ENCODE assay signal across 11 cellular contexts in the genomic region with DNA sequence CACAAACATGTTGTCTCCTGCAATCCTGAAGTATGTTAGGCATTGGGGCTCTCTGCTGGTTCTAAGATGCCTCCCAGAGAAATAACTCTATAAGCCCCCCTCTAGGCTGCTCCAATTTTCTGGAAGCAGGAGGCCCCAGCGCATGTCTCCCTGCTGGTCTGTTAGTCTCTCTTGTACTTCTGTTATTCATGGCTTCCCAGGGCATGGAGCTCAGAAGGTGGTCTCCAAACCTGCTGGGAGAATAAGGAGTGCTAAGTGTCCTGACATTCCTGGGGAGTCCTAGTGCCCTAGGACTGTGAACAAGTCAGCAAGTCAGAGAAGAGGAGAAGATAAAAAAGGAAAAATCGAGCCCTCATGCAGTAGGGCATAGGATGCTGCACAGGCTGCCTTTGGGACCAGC.
A peak's percentile ranks its signal among the peaks of the same experiment; 100 is the strongest.
DNase-seq lines count a peak whose midpoint lies in the region; ATAC-seq and TF ChIP-seq lines count a peak whose summit lies in the region.
"Had no signal": no experiment of that assay in that cellular context is flagged by ENCODE, and none has a peak within 500 bp of the region (broad histone marks: within the 10 kb centered on the region; RNA-seq: fewer than 3 reads in every experiment).

No MANE protein-coding gene starts in this region.

- H3K4ac ChIP-seq in mesendoderm (ENCODE audit: low read depth, low read length), result peak overlapping the region; percentile 8

- H3K4me3 Mint-ChIP-seq in effector memory CD8-positive, alpha-beta T cell, result no peak overlapping the region
- H3K4me3 Mint-ChIP-seq: CD4-positive, alpha-beta T cell had no signal

- H3K9me3 ChIP-seq in A673 (ENCODE audit: low read depth, low read length, poor library complexity, severe bottlenecking), result no peaks in the 10 kb centered on the region
- no peaks in the 10 kb centered on the region for H3K9me3 ChIP-seq in HUES6 (ENCODE audit: control insufficient read depth, insufficient read depth, low read depth, low read length)
- H3K9me3 ChIP-seq: SJSA1 had no signal

- TF ChIP-seq CTCF in A673 (conservative IDR thresholded peaks at IDR 0.05; ENCODE audit: low read depth, low read length), result no peak

- H3K4me1 Mint-ChIP-seq in effector memory CD8-positive, alpha-beta T cell (ENCODE audit: low read depth in 2 of 2), result peaks cover 7 to 10% of the 10 kb centered on the region in 2 donors

- DNase-seq in A673 (ENCODE audit: low spot score), result no peak
- no peak for DNase-seq in effector memory CD8-positive, alpha-beta T cell
- no peak for DNase-seq in mesendoderm
- no peak for DNase-seq in SKM-1 (lab: John Stamatoyannopoulos, UW; ENCODE audit: unreplicated experiment)

- no peaks in the 10 kb centered on the region for H3K27me3 Mint-ChIP-seq in effector memory CD8-positive, alpha-beta T cell
- H3K27me3 Mint-ChIP-seq: CD4-positive, alpha-beta T cell had no signal

- intact Hi-C loops in A673 (cut with micrococcal nuclease; ENCODE audit: unreplicated experiment), result loop anchor here (1.0 to 10.0 kb wide), 6 partner anchors 41 to 501 kb away; a partner anchor contains a TSS

- no peaks in the 10 kb centered on the region for H3K79me2 ChIP-seq in mesendoderm (ENCODE audit: control insufficient read depth, insufficient read depth, low read length)

- peak overlapping the region; percentile 62 for H3K18ac ChIP-seq in mesendoderm (ENCODE audit: low read length)

- H3K27ac Mint-ChIP-seq in effector memory CD8-positive, alpha-beta T cell, result peak overlapping the region; percentile 54 to 65
- H3K27ac Mint-ChIP-seq: CD4-positive, alpha-beta T cell had no signal

- H3K4me2 ChIP-seq in mesendoderm (ENCODE audit: low read length), result no peak overlapping the region

- no peak overlapping the region for H2BK120ac ChIP-seq in mesendoderm (ENCODE audit: low read depth, low read length)

- no peak overlapping the region for H3K23ac ChIP-seq in mesendoderm (ENCODE audit: low read length)

- H4K8ac ChIP-seq in mesendoderm (ENCODE audit: low read depth, low read length), result no peak overlapping the region

- no peak for ATAC-seq in effector memory CD8-positive, alpha-beta T cell (replicated peaks)
- ATAC-seq in HG02623 (IDR thresholded peaks at IDR 0.05; ENCODE audit: unreplicated experiment), result no peak
- ATAC-seq in HG03520 (IDR thresholded peaks at IDR 0.05; ENCODE audit: unreplicated experiment), result no peak

- no peaks in the 10 kb centered on the region for H3K9me3 Mint-ChIP-seq in effector memory CD8-positive, alpha-beta T cell
- H3K9me3 Mint-ChIP-seq: CD4-positive, alpha-beta T cell had no signal

- H2AK5ac ChIP-seq in mesendoderm (ENCODE audit: low read length), result peak overlapping the region; percentile 85

- H3K9ac ChIP-seq in HUES6 (ENCODE audit: low read length), result peak overlapping the region; percentile 46
- H3K9ac ChIP-seq in mesendoderm (ENCODE audit: low read length), result peak overlapping the region; percentile 41

- no TSS peak for BruUV-seq in A673 (replicated peaks; lab: Mats Ljungman, UMichigan)

- peak overlapping the region; percentile 67 for H3K56ac ChIP-seq in mesendoderm (ENCODE audit: low read length)

- no peak overlapping the region for H4K5ac ChIP-seq in mesendoderm (ENCODE audit: low read length)

- H3K4me3 ChIP-seq in A673 (ENCODE audit: low read depth, low read length, poor library complexity, severe bottlenecking) (no peak overlapping the region), HUES6 (ENCODE audit: low read depth, low read length) (no peak overlapping the region), mesendoderm (ENCODE audit: low read length) (no peak overlapping the region)
- H3K4me3 ChIP-seq: PC-9, SJSA1 had no signal

- no peak overlapping the region for H2BK15ac ChIP-seq in mesendoderm (replicated peaks; ENCODE audit: low read depth)

- no peaks in the 10 kb centered on the region for H3K79me1 ChIP-seq in mesendoderm (ENCODE audit: low read length)

- no CpG with 5 or more reads among the region's 2 CpGs for WGBS in mesendoderm (ENCODE audit: extremely low coverage, insufficient coverage, low lambda C conversion rate)

- H3K27ac ChIP-seq in A673 (ENCODE audit: low read depth, low read length, poor library complexity, severe bottlenecking), result peak overlapping the region; percentile 7
- H3K27ac ChIP-seq in HUES6 (ENCODE audit: low read depth, low read length), result no peak overlapping the region
- no peak overlapping the region for H3K27ac ChIP-seq in mesendoderm (ENCODE audit: low read depth, low read length)
- H3K27ac ChIP-seq: 22Rv1, PC-9, SJSA1 had no signal

- no peaks in the 10 kb centered on the region for H3K27me3 ChIP-seq in A673 (replicated peaks; ENCODE audit: insufficient read depth, low read depth, low read length, poor library complexity)
- no peaks in the 10 kb centered on the region for H3K27me3 ChIP-seq in HUES6 (ENCODE audit: control insufficient read depth, insufficient read depth, low read length)
- H3K27me3 ChIP-seq in mesendoderm (ENCODE audit: insufficient read depth, low read length, poor library complexity), result no peaks in the 10 kb centered on the region
- H3K27me3 ChIP-seq: SJSA1 had no signal

- H3K4me1 ChIP-seq in A673 (ENCODE audit: insufficient read depth, low read length, poor library complexity, severe bottlenecking), result peaks cover 77% of the 10 kb centered on the region
- H3K4me1 ChIP-seq in HUES6 (ENCODE audit: control insufficient read depth, insufficient read depth, low read length), result peaks cover 71% of the 10 kb centered on the region
- H3K4me1 ChIP-seq in mesendoderm (ENCODE audit: control insufficient read depth, low read depth, low read length), result peaks cover 33% of the 10 kb centered on the region

- H2BK5ac ChIP-seq in mesendoderm (ENCODE audit: low read length), result peak overlapping the region; percentile 37

- POLR2A ChIA-PET in A673 (lab: Charles Lee; ENCODE audit: low non-redundant PET), result no interaction called here

- CTCF ChIA-PET in A673 (lab: Charles Lee), result interaction anchor here (0.6 to 1.0 kb wide), 3 partner anchors 10 to 1140 kb away, joined by 3 to 5 read pairs (median 3); no protein-coding TSS in a partner anchor

- peaks cover 13% of the 10 kb centered on the region for H3K36me3 ChIP-seq in A673 (ENCODE audit: insufficient read depth, low read length, poor library complexity, severe bottlenecking)
- H3K36me3 ChIP-seq in HUES6 (ENCODE audit: control insufficient read depth, insufficient read depth, low read length), result peaks cover 35% of the 10 kb centered on the region
- no peaks in the 10 kb centered on the region for H3K36me3 ChIP-seq in mesendoderm (ENCODE audit: control insufficient read depth, insufficient read depth, low read length)
- H3K36me3 ChIP-seq: SJSA1 had no signal

- H3K36me3 Mint-ChIP-seq in effector memory CD8-positive, alpha-beta T cell (ENCODE audit: insufficient read depth), result peaks cover 14% of the 10 kb centered on the region
